In genomic region chr3:130893240-130894129, GRCh38 we compare ENCODE assay signal across 8 cellular contexts.
DNase-seq lines count a peak whose midpoint lies in the region; ATAC-seq and TF ChIP-seq lines count a peak whose summit lies in the region.

A gene with protein sequence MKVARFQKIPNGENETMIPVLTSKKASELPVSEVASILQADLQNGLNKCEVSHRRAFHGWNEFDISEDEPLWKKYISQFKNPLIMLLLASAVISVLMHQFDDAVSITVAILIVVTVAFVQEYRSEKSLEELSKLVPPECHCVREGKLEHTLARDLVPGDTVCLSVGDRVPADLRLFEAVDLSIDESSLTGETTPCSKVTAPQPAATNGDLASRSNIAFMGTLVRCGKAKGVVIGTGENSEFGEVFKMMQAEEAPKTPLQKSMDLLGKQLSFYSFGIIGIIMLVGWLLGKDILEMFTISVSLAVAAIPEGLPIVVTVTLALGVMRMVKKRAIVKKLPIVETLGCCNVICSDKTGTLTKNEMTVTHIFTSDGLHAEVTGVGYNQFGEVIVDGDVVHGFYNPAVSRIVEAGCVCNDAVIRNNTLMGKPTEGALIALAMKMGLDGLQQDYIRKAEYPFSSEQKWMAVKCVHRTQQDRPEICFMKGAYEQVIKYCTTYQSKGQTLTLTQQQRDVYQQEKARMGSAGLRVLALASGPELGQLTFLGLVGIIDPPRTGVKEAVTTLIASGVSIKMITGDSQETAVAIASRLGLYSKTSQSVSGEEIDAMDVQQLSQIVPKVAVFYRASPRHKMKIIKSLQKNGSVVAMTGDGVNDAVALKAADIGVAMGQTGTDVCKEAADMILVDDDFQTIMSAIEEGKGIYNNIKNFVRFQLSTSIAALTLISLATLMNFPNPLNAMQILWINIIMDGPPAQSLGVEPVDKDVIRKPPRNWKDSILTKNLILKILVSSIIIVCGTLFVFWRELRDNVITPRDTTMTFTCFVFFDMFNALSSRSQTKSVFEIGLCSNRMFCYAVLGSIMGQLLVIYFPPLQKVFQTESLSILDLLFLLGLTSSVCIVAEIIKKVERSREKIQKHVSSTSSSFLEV (plus strand): TSS chr3:130894084. CDS start chr3:130894770, 686 bp downstream.

- no peaks in the 10 kb centered on the region for H3K36me3 ChIP-seq in OCI-LY3 (replicated peaks; ENCODE audit: low read depth, low read length)

- H3K27me3 ChIP-seq in OCI-LY3 (ENCODE audit: low read depth, low read length): no peaks in the 10 kb centered on the region

- DNase-seq in DMS 273 (lab: John Stamatoyannopoulos, UW; ENCODE audit: unreplicated experiment) (peak; percentile 99), HuH-7.5 (ENCODE audit: low spot score) (peak; percentile 81), activated T-cell treated with anti-CD3 and anti-CD28 coated beads for 1 hour (ENCODE audit: low read depth) (peak; percentile 86), epidermal melanocyte (ENCODE audit: insufficient read length, low spot score) (peak; percentile 78), middle frontal gyrus (ENCODE audit: extremely low spot score, low spot score) (peak; percentile 90)
- DNase-seq in stimulated activated CD8-positive, alpha-beta memory T cell treated with anti-CD3 and anti-CD28 coated beads, Interleukin-2, amount 100 ng/mL, for 48 hours (ENCODE audit: low read depth in 2 of 2): peak; percentile 86 to 88

- H3K79me2 ChIP-seq in OCI-LY3 (ENCODE audit: low read length): peaks cover 45% of the 10 kb centered on the region

- peak within 1 kb of the TSS; percentile 99 for H3K4me2 ChIP-seq in OCI-LY3 (ENCODE audit: low read length)

- ATAC-seq in GM21526 (IDR thresholded peaks at IDR 0.05; ENCODE audit: low FRiP score, unreplicated experiment): peak; percentile 85

- no peak; the same call in 1 of the 2 replicates for TF ChIP-seq CTCF in OCI-LY3 (IDR thresholded peaks at IDR 0.05; ENCODE audit: low read depth, low read length)

- H3K4me1 ChIP-seq in OCI-LY3 (ENCODE audit: low read length): peaks cover 20% of the 10 kb centered on the region

- H2AFZ ChIP-seq in OCI-LY3 (ENCODE audit: low read depth, low read length): peak within 1 kb of the TSS; percentile 96

- H3K9me3 ChIP-seq in OCI-LY3 (ENCODE audit: insufficient read depth, low read length): no peaks in the 10 kb centered on the region

- peak within 1 kb of the TSS; percentile 81 for H3K4me3 ChIP-seq in OCI-LY3 (ENCODE audit: low read length)

- peak within 1 kb of the TSS; percentile 99 for H3K9ac ChIP-seq in OCI-LY3 (ENCODE audit: low read length)

- peak within 1 kb of the TSS; percentile 68 for H3K27ac ChIP-seq in OCI-LY3 (ENCODE audit: low read length)

- H4K20me1 ChIP-seq in OCI-LY3 (ENCODE audit: insufficient read depth, low read length): peaks cover 18% of the 10 kb centered on the region

Comparison
In these comparisons a context has a peak if more than half of its experiments do, and no peak if none do; other contexts are left out.
1. Peak in every context shown above with its lines: DNase-seq, ATAC-seq, H3K4me3 ChIP-seq and H3K27ac ChIP-seq.